ENCODE assay signal across 22 cellular contexts in genomic region chr7:21104124-21104500, GRCh38.
"Had no signal": no experiment of that assay in that cellular context is flagged by ENCODE, and none has a peak within 500 bp of the region (broad histone marks: within the 10 kb centered on the region; RNA-seq: fewer than 3 reads in every experiment).

No MANE protein-coding gene starts in this region.

- DNase-seq: activated CD4-positive, alpha-beta memory T cell treated with anti-CD3 and anti-CD28 coated beads for 36 hours; activated CD4-positive, alpha-beta T cell treated with anti-CD3 and anti-CD28 coated beads for 36 hours; activated effector memory CD4-positive, alpha-beta T cell treated with anti-CD3 and anti-CD28 coated beads, Interleukin-2, amount 50 U/mL, for 16 hours; activated naive CD4-positive, alpha-beta T cell treated with anti-CD3 and anti-CD28 coated beads, Interleukin-2, amount 10 ng/mL, durations not matched to agents 7 days and 5 days; activated T-cell treated with anti-CD3 and anti-CD28 coated beads, Interleukin-2, amount 50 U/mL, for 72 hours; amygdala; cerebellar nuclear complex; cortex of kidney; hippocampal formation; mesenchymal stem cell; naive thymus-derived CD4-positive, alpha-beta T cell; posterior cingulate gyrus; stimulated activated CD4-positive, alpha-beta T cell treated with anti-CD3 and anti-CD28 coated beads, Interleukin-2, amount 100 ng/mL, for 48 hours; stimulated activated naive CD4-positive, alpha-beta T cell treated with Interleukin-2 at 50 U/mL for 16 hours; T1000; thyroid gland had no signal

- H3K4me1 Mint-ChIP-seq: activated naive CD4-positive, alpha-beta T cell treated with anti-CD3 and anti-CD28 coated beads, Interleukin-2, amount 10 ng/mL, durations not matched to agents 7 days and 5 days; naive thymus-derived CD4-positive, alpha-beta T cell had no signal

- H3K9me3 ChIP-seq: thyroid gland had no signal

- H3K4me3 Mint-ChIP-seq: activated CD4-positive, alpha-beta memory T cell treated with anti-CD3 and anti-CD28 coated beads for 36 hours; activated CD4-positive, alpha-beta T cell treated with anti-CD3 and anti-CD28 coated beads for 36 hours; activated naive CD4-positive, alpha-beta T cell treated with anti-CD3 and anti-CD28 coated beads, Interleukin-2, amount 10 ng/mL, durations not matched to agents 7 days and 5 days; activated T-cell treated with anti-CD3 and anti-CD28 coated beads, Interleukin-2, amount 50 U/mL, for 72 hours; naive thymus-derived CD4-positive, alpha-beta T cell; neural crest cell; T-helper 1 cell treated with Interleukin-12 subunit alpha and Interleukin-12 subunit beta and Interleukin-4 antibody, amounts not matched to agents 30 μg/mL and 1 μg/mL, for 36 hours; WTC11 had no signal

- H3K27me3 ChIP-seq: foreskin keratinocyte, thyroid gland had no signal

- H3K27ac Mint-ChIP-seq: activated CD4-positive, alpha-beta memory T cell treated with anti-CD3 and anti-CD28 coated beads for 36 hours; activated CD4-positive, alpha-beta T cell treated with anti-CD3 and anti-CD28 coated beads for 36 hours; activated naive CD4-positive, alpha-beta T cell treated with anti-CD3 and anti-CD28 coated beads, Interleukin-2, amount 10 ng/mL, durations not matched to agents 7 days and 5 days; activated T-cell treated with anti-CD3 and anti-CD28 coated beads, Interleukin-2, amount 50 U/mL, for 72 hours; naive thymus-derived CD4-positive, alpha-beta T cell; T-helper 1 cell treated with Interleukin-12 subunit alpha and Interleukin-12 subunit beta and Interleukin-4 antibody, amounts not matched to agents 30 μg/mL and 1 μg/mL, for 36 hours; WTC11 had no signal

- H3K36me3 ChIP-seq: thyroid gland had no signal

- H3K4me2 ChIP-seq: smooth muscle cell had no signal

- ATAC-seq: activated CD4-positive, alpha-beta T cell treated with anti-CD3 and anti-CD28 coated beads for 36 hours; activated T-cell treated with anti-CD3 and anti-CD28 coated beads, Interleukin-2, amount 50 U/mL, for 72 hours; foreskin keratinocyte; naive thymus-derived CD4-positive, alpha-beta T cell; sciatic nerve; WTC11 had no signal

- H3K4me3 ChIP-seq: smooth muscle cell, thyroid gland had no signal

- H3K9me3 Mint-ChIP-seq: activated CD4-positive, alpha-beta memory T cell treated with anti-CD3 and anti-CD28 coated beads for 36 hours; activated naive CD4-positive, alpha-beta T cell treated with anti-CD3 and anti-CD28 coated beads, Interleukin-2, amount 10 ng/mL, durations not matched to agents 7 days and 5 days; activated T-cell treated with anti-CD3 and anti-CD28 coated beads, Interleukin-2, amount 50 U/mL, for 72 hours; neural crest cell; T-helper 1 cell treated with Interleukin-12 subunit alpha and Interleukin-12 subunit beta and Interleukin-4 antibody, amounts not matched to agents 30 μg/mL and 1 μg/mL, for 36 hours; WTC11 had no signal

- H3K36me3 Mint-ChIP-seq: activated CD4-positive, alpha-beta memory T cell treated with anti-CD3 and anti-CD28 coated beads for 36 hours; activated naive CD4-positive, alpha-beta T cell treated with anti-CD3 and anti-CD28 coated beads, Interleukin-2, amount 10 ng/mL, durations not matched to agents 7 days and 5 days; naive thymus-derived CD4-positive, alpha-beta T cell; WTC11 had no signal

- H3K27me3 Mint-ChIP-seq: activated naive CD4-positive, alpha-beta T cell treated with anti-CD3 and anti-CD28 coated beads, Interleukin-2, amount 10 ng/mL, durations not matched to agents 7 days and 5 days had no signal

- H3K27ac ChIP-seq: foreskin keratinocyte, thyroid gland had no signal
